In the genomic region with DNA sequence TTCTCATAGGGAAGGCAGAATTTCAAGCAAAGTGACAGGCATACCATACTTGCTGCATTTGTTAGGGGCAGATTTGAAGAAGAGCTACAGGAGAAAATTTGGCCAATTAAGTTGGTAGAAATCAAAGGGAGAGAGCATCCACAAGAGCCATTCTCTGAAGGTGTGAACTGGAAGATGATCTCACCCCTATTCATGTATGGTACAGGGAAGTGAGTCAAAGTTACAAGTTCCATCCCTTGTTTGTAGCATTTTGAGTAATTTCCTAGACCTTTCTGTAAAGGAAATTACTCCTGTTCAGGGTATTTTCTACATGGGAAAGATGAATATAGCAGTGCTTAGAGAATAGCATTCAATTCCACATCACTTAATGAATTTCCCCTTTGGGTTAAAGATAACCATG, we compare ENCODE assay signal across 20 cellular contexts. TPM values are rescaled to one million over a fixed set of nuclear protein-coding genes. Genes with fewer than 3 reads are reported as not detected.
"Had no signal": no experiment of that assay in that cellular context is flagged by ENCODE, and none has a peak within 500 bp of the region (broad histone marks: within the 10 kb centered on the region; RNA-seq: fewer than 3 reads in every experiment).

No MANE protein-coding gene starts in this region.

- H3K9me3 Mint-ChIP-seq: activated CD4-positive, alpha-beta T cell treated with anti-CD3 and anti-CD28 coated beads, Interleukin-2, amount 10 ng/mL, durations not matched to agents 24 days and 14 days; memory B cell; stimulated activated memory B cell treated with anti-CD40 and anti-IgM and Interleukin-4, amounts not matched to agents 10 μg/mL and 1 μg/mL and 100 μg/mL, for 72 hours had no signal

- H3K4me1 ChIP-seq: left lung, pancreas, tibial nerve, vagina had no signal

- H3K27ac Mint-ChIP-seq: activated CD4-positive, alpha-beta T cell treated with anti-CD3 and anti-CD28 coated beads, Interleukin-2, amount 10 ng/mL, durations not matched to agents 24 days and 14 days; memory B cell; naive thymus-derived CD4-positive, alpha-beta T cell; stimulated activated memory B cell treated with anti-CD40 and anti-IgM and Interleukin-4, amounts not matched to agents 10 μg/mL and 1 μg/mL and 100 μg/mL, for 72 hours; T-helper 17 cell; WTC11 had no signal

- H3K4me3 ChIP-seq: hepatocyte, left lung, mucosa of descending colon, pancreas, tibial nerve, vagina had no signal

- H3K4me3 Mint-ChIP-seq: activated CD4-positive, alpha-beta T cell treated with anti-CD3 and anti-CD28 coated beads, Interleukin-2, amount 10 ng/mL, durations not matched to agents 24 days and 14 days; memory B cell; naive thymus-derived CD4-positive, alpha-beta T cell; stimulated activated memory B cell treated with anti-CD40 and anti-IgM and Interleukin-4, amounts not matched to agents 10 μg/mL and 1 μg/mL and 100 μg/mL, for 72 hours; T-helper 17 cell; WTC11 had no signal

- DNase-seq: activated CD4-positive, alpha-beta T cell treated with anti-CD3 and anti-CD28 coated beads, Interleukin-2, amount 10 ng/mL, durations not matched to agents 24 days and 14 days; activated effector memory CD4-positive, alpha-beta T cell treated with Interleukin-2 at 50 U/mL for 16 hours; aorta; erythroblast; islet precursor cell; left lung; mucosa of descending colon; naive thymus-derived CD4-positive, alpha-beta T cell; pancreas; stimulated activated CD4-positive, alpha-beta T cell treated with anti-CD3 and anti-CD28 coated beads, Interleukin-2, amount 100 ng/mL, for 24 hours; substantia nigra; T-helper 17 cell had no signal

- H3K4me1 Mint-ChIP-seq: memory B cell, T-helper 17 cell had no signal

- H3K27me3 ChIP-seq: hepatocyte, pancreas, tibial nerve, vagina had no signal

- ATAC-seq: left lung; mucosa of descending colon; naive thymus-derived CD4-positive, alpha-beta T cell; pancreas; stimulated activated memory B cell treated with anti-CD40 and anti-IgM and Interleukin-4, amounts not matched to agents 10 μg/mL and 1 μg/mL and 100 μg/mL, for 72 hours; T-helper 17 cell; WTC11 had no signal

- H3K27ac ChIP-seq: hepatocyte, left lung, pancreas, tibial nerve, vagina had no signal

- H3K36me3 ChIP-seq: pancreas, vagina had no signal

- H3K9me3 ChIP-seq: left lung, mucosa of descending colon, pancreas, tibial nerve, vagina had no signal

RNA-seq across cellular contexts. Expression of gene CCDC39, which starts 48.9 kb away (rescaled TPM):
- total RNA-seq: activated CD4-positive, alpha-beta T cell treated with anti-CD3 and anti-CD28 coated beads, Interleukin-2, amount 10 ng/mL, durations not matched to agents 24 days and 14 days; activated CD8-positive, alpha-beta memory T cell treated with anti-CD3 and anti-CD28 coated beads for 36 hours; chondrocyte; hepatocyte; naive thymus-derived CD4-positive, alpha-beta T cell; T-helper 17 cell; vagina; WTC11 had no signal
